In genomic region chr6:157023958-157024357, GRCh38 we compare ENCODE assay signal across 17 cellular contexts.
A peak's percentile ranks its signal among the peaks of the same experiment; 100 is the strongest.
DNase-seq lines count a peak whose midpoint lies in the region; ATAC-seq and TF ChIP-seq lines count a peak whose summit lies in the region.
"Had no signal": no experiment of that assay in that cellular context is flagged by ENCODE, and none has a peak within 500 bp of the region (broad histone marks: within the 10 kb centered on the region; RNA-seq: fewer than 3 reads in every experiment).

No MANE protein-coding gene starts in this region.

- no peaks in the 10 kb centered on the region for H3K27me3 ChIP-seq in CD4-positive, alpha-beta T cell (ENCODE audit: control insufficient read depth, insufficient read depth, low read length)
- no peaks in the 10 kb centered on the region for H3K27me3 ChIP-seq in gastrocnemius medialis
- H3K27me3 ChIP-seq: neural progenitor cell had no signal

- no peaks in the 10 kb centered on the region for H3K9me3 ChIP-seq in CD4-positive, alpha-beta T cell (ENCODE audit: control insufficient read depth, low read length)
- H3K9me3 ChIP-seq in gastrocnemius medialis, result no peaks in the 10 kb centered on the region
- H3K9me3 ChIP-seq: thoracic aorta had no signal

- no peak for TF ChIP-seq CTCF in CD4-positive, alpha-beta T cell (IDR thresholded peaks at IDR 0.05)
- TF ChIP-seq CTCF in NB4 (IDR thresholded peaks at IDR 0.05; ENCODE audit: low read depth, low read length), result no peak
- TF ChIP-seq CTCF in gastrocnemius medialis (IDR thresholded peaks at IDR 0.05 in 4 of 5, conservative IDR thresholded peaks at IDR 0.05 in 1 of 5), result no peak

- no peaks in the 10 kb centered on the region for H3K9me3 Mint-ChIP-seq in CD4-positive, alpha-beta T cell
- peaks cover 3% of the 10 kb centered on the region for H3K9me3 Mint-ChIP-seq in stimulated activated effector memory CD8-positive, alpha-beta T cell treated with anti-CD3 and anti-CD28 coated beads, Interleukin-12 subunit alpha, Interleukin-12 subunit beta, amount 100 ng/mL, for 72 hours
- H3K9me3 Mint-ChIP-seq: T-helper 1 cell treated with Interleukin-12 subunit alpha and Interleukin-12 subunit beta and Interleukin-4 antibody, amounts not matched to agents 30 μg/mL and 1 μg/mL, for 36 hours had no signal

- intact Hi-C loops in CD4-positive, alpha-beta T cell (cut with DNase I, micrococcal nuclease), result loop anchor here (5.0 to 10.0 kb wide), 6 partner anchors 72 to 1712 kb away; partner anchors contain the start of genes SYNJ2 (in 1 of the 2) and TFB1M (in 1 of the 2)
- intact Hi-C loops in gastrocnemius medialis (cut with DNase I; ENCODE audit: low total_unique reads), result loop anchor here (5.0 to 10.0 kb wide), 4 partner anchors 47 to 1709 kb away; partner anchors contain the start of gene TFB1M

- no peak for TF ChIP-seq POLR2A in NB4 (IDR thresholded peaks at IDR 0.05; ENCODE audit: extremely low read depth, insufficient read length)
- no peak for TF ChIP-seq POLR2A in gastrocnemius medialis (IDR thresholded peaks at IDR 0.05)

- H3K4me3 ChIP-seq in NB4 (ENCODE audit: low read depth, low read length) (no peak overlapping the region), gastrocnemius medialis (no peak overlapping the region)
- H3K4me3 ChIP-seq: neural progenitor cell, thoracic aorta had no signal

- ATAC-seq in CD4-positive, alpha-beta T cell (ENCODE audit: poor library complexity), result no peak
- no peak for ATAC-seq in gastrocnemius medialis
- ATAC-seq in stimulated activated effector memory CD8-positive, alpha-beta T cell treated with anti-CD3 and anti-CD28 coated beads, Interleukin-12 subunit alpha, Interleukin-12 subunit beta, amount 100 ng/mL, for 72 hours, result no peak
- no peak for ATAC-seq in HG02885 (IDR thresholded peaks at IDR 0.05; ENCODE audit: poor library complexity, unreplicated experiment)
- ATAC-seq: left ventricle myocardium superior had no signal

- H3K4me3 Mint-ChIP-seq in CD4-positive, alpha-beta T cell, result peak overlapping the region; percentile 9
- no peak overlapping the region for H3K4me3 Mint-ChIP-seq in stimulated activated effector memory CD8-positive, alpha-beta T cell treated with anti-CD3 and anti-CD28 coated beads, Interleukin-12 subunit alpha, Interleukin-12 subunit beta, amount 100 ng/mL, for 72 hours
- H3K4me3 Mint-ChIP-seq: activated T-helper 1 cell treated with anti-CD3 and anti-CD28 coated beads, Interleukin-12 subunit alpha, Interleukin-12 subunit beta, Interleukin-2, Interleukin-4 antibody, amounts not matched to agents 30 ng/mL and 10 ng/mL and 1 ng/mL, durations not matched to agents 14 hours and 24 hours and 36 hours; T-helper 1 cell treated with Interleukin-12 subunit alpha and Interleukin-12 subunit beta and Interleukin-4 antibody, amounts not matched to agents 30 μg/mL and 1 μg/mL, for 36 hours had no signal

- H3K27ac Mint-ChIP-seq in CD4-positive, alpha-beta T cell, result peak overlapping the region; percentile 100
- no peak overlapping the region for H3K27ac Mint-ChIP-seq in stimulated activated effector memory CD8-positive, alpha-beta T cell treated with anti-CD3 and anti-CD28 coated beads, Interleukin-12 subunit alpha, Interleukin-12 subunit beta, amount 100 ng/mL, for 72 hours
- H3K27ac Mint-ChIP-seq: activated T-helper 1 cell treated with anti-CD3 and anti-CD28 coated beads, Interleukin-12 subunit alpha, Interleukin-12 subunit beta, Interleukin-2, Interleukin-4 antibody, amounts not matched to agents 30 ng/mL and 10 ng/mL and 1 ng/mL, durations not matched to agents 14 hours and 24 hours and 36 hours; neural progenitor cell; T-helper 1 cell treated with Interleukin-12 subunit alpha and Interleukin-12 subunit beta and Interleukin-4 antibody, amounts not matched to agents 30 μg/mL and 1 μg/mL, for 36 hours had no signal

- peaks cover 67% of the 10 kb centered on the region for H3K4me1 Mint-ChIP-seq in CD4-positive, alpha-beta T cell (ENCODE audit: low read depth)
- peaks cover 28% of the 10 kb centered on the region for H3K4me1 Mint-ChIP-seq in stimulated activated effector memory CD8-positive, alpha-beta T cell treated with anti-CD3 and anti-CD28 coated beads, Interleukin-12 subunit alpha, Interleukin-12 subunit beta, amount 100 ng/mL, for 72 hours

- no peaks in the 10 kb centered on the region for H3K27me3 Mint-ChIP-seq in CD4-positive, alpha-beta T cell

- in situ Hi-C loops in gastrocnemius medialis (cut with MboI; ENCODE audit: low sequenced_read_pairs in 4 of 4), result loop anchor here in 2 of 4 donors (5.0 to 10.0 kb wide), 4 partner anchors 67 to 339 kb away; no protein-coding TSS in a partner anchor

- peaks cover 33 to 41% of the 10 kb centered on the region in 2 donors for H3K4me1 ChIP-seq in gastrocnemius medialis

- no peaks in the 10 kb centered on the region for H3K36me3 ChIP-seq in gastrocnemius medialis
- H3K36me3 ChIP-seq: neural progenitor cell, thoracic aorta had no signal

- CTCF ChIA-PET in CD4-positive, alpha-beta T cell (lab: Charles Lee), result no interaction called here

- POLR2A ChIA-PET in CD4-positive, alpha-beta T cell (lab: Charles Lee), result no interaction called here

- H3K36me3 Mint-ChIP-seq in CD4-positive, alpha-beta T cell (ENCODE audit: low read depth), result peaks cover 16% of the 10 kb centered on the region
- H3K36me3 Mint-ChIP-seq in stimulated activated effector memory CD8-positive, alpha-beta T cell treated with anti-CD3 and anti-CD28 coated beads, Interleukin-12 subunit alpha, Interleukin-12 subunit beta, amount 100 ng/mL, for 72 hours, result peaks cover 18% of the 10 kb centered on the region

- DNase-seq in CD4-positive, alpha-beta T cell, result no peak
- DNase-seq in NB4 (ENCODE audit: low read depth) (peak; percentile 23), fibroblast of gingiva (ENCODE audit: low read depth) (peak; percentile 60), gastrocnemius medialis (no peak)
- DNase-seq in activated CD8-positive, alpha-beta memory T cell treated with anti-CD3 and anti-CD28 coated beads, Interleukin-2, amount 50 U/mL, for 4 hours, result no peak
- no peak for DNase-seq in stimulated activated effector memory CD8-positive, alpha-beta T cell treated with anti-CD3 and anti-CD28 coated beads, Interleukin-12 subunit alpha, Interleukin-12 subunit beta, amount 100 ng/mL, for 72 hours (ENCODE audit: low spot score in 2 of 2)
- DNase-seq in activated CD4-positive, alpha-beta T cell treated with anti-CD3 and anti-CD28 coated beads, Interleukin-2, amount 50 U/mL, for 4 hours, result no peak
- DNase-seq: activated CD4-positive, alpha-beta T cell treated with anti-CD3 and anti-CD28 coated beads for 4 hours; DMS153; left ventricle myocardium superior; NCI-H1436 treated with DMSO at 0.1 percent for 48 hours; NCI-H510A treated with DMSO at 0.1 percent for 48 hours had no signal

- no peak overlapping the region for H3K27ac ChIP-seq in CD4-positive, alpha-beta T cell (ENCODE audit: low read depth, low read length)
- H3K27ac ChIP-seq in gastrocnemius medialis, result peak overlapping the region in 3 of 4 donors; percentile 97 to 99 (median 98)
- H3K27ac ChIP-seq: neural progenitor cell had no signal

Comparison
In these comparisons a context has a peak if more than half of its experiments do, and no peak if none do; other contexts are left out.
1. DNase-seq: peak in NB4 (single experiment) and fibroblast of gingiva (single experiment); none in CD4-positive, alpha-beta T cell (0 of 10), gastrocnemius medialis (0 of 2), activated CD8-positive, alpha-beta memory T cell treated with anti-CD3 and anti-CD28 coated beads, Interleukin-2, amount 50 U/mL, for 4 hours (single experiment), stimulated activated effector memory CD8-positive, alpha-beta T cell treated with anti-CD3 and anti-CD28 coated beads, Interleukin-12 subunit alpha, Interleukin-12 subunit beta, amount 100 ng/mL, for 72 hours (0 of 2) and activated CD4-positive, alpha-beta T cell treated with anti-CD3 and anti-CD28 coated beads, Interleukin-2, amount 50 U/mL, for 4 hours (0 of 2).